Comparison of ENCODE assay signal across 23 cellular contexts in the genomic region with DNA sequence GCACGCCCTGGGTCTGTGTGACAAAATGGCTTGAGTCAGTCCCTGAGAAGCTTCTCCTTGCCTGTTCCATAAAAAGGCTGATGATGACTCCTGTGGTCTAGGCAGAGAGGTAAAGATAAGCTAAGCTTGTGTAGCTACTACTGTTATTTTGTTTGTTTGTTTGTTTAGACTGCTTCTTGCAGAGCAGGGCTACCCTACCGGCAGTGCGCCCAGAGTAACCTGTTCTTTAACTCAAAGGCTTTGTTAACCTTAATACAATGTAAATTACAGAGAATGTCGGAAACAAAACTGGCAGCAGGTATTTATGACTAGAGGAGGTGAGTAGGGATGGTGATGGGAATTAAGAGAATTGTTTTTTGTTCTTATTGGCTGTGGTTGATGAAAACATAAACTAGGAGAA.
A peak's percentile ranks its signal among the peaks of the same experiment; 100 is the strongest.
DNase-seq lines count a peak whose midpoint lies in the region; ATAC-seq, FAIRE-seq and TF ChIP-seq lines count a peak whose summit lies in the region.
"Had no signal": no experiment of that assay in that cellular context is flagged by ENCODE, and none has a peak within 500 bp of the region (broad histone marks: within the 10 kb centered on the region; RNA-seq: fewer than 3 reads in every experiment).

No MANE protein-coding gene starts in this region.

- in situ Hi-C loops in HepG2 (cut with HindIII; ENCODE audit: extremely low pct_ligation_motif_present, low pct_unique_long_range_greater_than_20kb): no loop called here

- H3K4me1 Mint-ChIP-seq in GM23338 (peaks cover 37% of the 10 kb centered on the region), nephron progenitor cell (peaks cover 42% of the 10 kb centered on the region)
- peaks cover 55 to 69% of the 10 kb centered on the region in 2 donors for H3K4me1 Mint-ChIP-seq in effector memory CD8-positive, alpha-beta T cell (ENCODE audit: low read depth in 2 of 2)
- H3K4me1 Mint-ChIP-seq: B cell had no signal

- H3K27ac ChIP-seq in HepG2 (ENCODE audit: extremely low read length, insufficient read depth, low read length): no peak overlapping the region
- H3K27ac ChIP-seq in right lobe of liver: no peak overlapping the region
- H3K27ac ChIP-seq in GM23338 (ENCODE audit: low read depth): 0 out of 2 replicates have a peak overlapping the region, but pooled peaks have one; percentile 46
- no peak overlapping the region for H3K27ac ChIP-seq in foreskin keratinocyte
- H3K27ac ChIP-seq: A549, GM23248, Peyer's patch, SJCRH30 had no signal

- TF ChIP-seq CTCF in HepG2 (CRISPR knock-in tag; IDR thresholded peaks at IDR 0.05) (no peak), right lobe of liver (IDR thresholded peaks at IDR 0.05) (no peak), GM23338 (conservative IDR thresholded peaks at IDR 0.05; ENCODE audit: low read depth in 2 of 2) (no peak), nephron progenitor cell (IDR thresholded peaks at IDR 0.05) (no peak), foreskin keratinocyte (conservative IDR thresholded peaks at IDR 0.05) (no peak)

- no peak for TF ChIP-seq RAD21 in HepG2 (CRISPR knock-in tag; IDR thresholded peaks at IDR 0.05)

- H3K79me2 ChIP-seq in HepG2 (ENCODE audit: insufficient read depth, low read length) (peaks cover 37% of the 10 kb centered on the region), GM23338 (replicated peaks; ENCODE audit: insufficient read depth) (peaks cover 31% of the 10 kb centered on the region)

- H3K36me3 ChIP-seq in HepG2 (replicated peaks in 1 of 2; ENCODE audit: control insufficient read depth in 1 of 2, insufficient read depth in 2 of 2, low read length in 2 of 2) (no peaks in the 10 kb centered on the region; a peak in 3 of 5 replicates), right lobe of liver (no peaks in the 10 kb centered on the region), GM23338 (ENCODE audit: insufficient read depth) (no peaks in the 10 kb centered on the region)
- H3K36me3 ChIP-seq: Peyer's patch, SJCRH30 had no signal

- TF ChIP-seq POLR2A in HepG2 (IDR thresholded peaks at IDR 0.05; ENCODE audit: insufficient read depth in 1 of 2, low read depth in 2 of 2, low read length in 2 of 2) (no peak), right lobe of liver (IDR thresholded peaks at IDR 0.05) (no peak)

- no peaks in the 10 kb centered on the region for H3F3A ChIP-seq in GM23338 (replicated peaks; ENCODE audit: low read depth)

- ATAC-seq in HepG2 (no peak), right lobe of liver (no peak), GM23338 (peak; percentile 75), left lobe of liver (no peak), foreskin keratinocyte (no peak)
- no peak for ATAC-seq in effector memory CD8-positive, alpha-beta T cell (replicated peaks)
- ATAC-seq: A549, HCT116 had no signal

- no peak overlapping the region for H3K4me2 ChIP-seq in HepG2 (ENCODE audit: low read depth, low read length)
- no peak overlapping the region for H3K4me2 ChIP-seq in GM23338
- H3K4me2 ChIP-seq: A549 had no signal

- H4K20me1 ChIP-seq in HepG2 (ENCODE audit: insufficient read depth, low read length): no peaks in the 10 kb centered on the region
- H4K20me1 ChIP-seq in GM23338 (replicated peaks; ENCODE audit: insufficient read depth): no peaks in the 10 kb centered on the region

- no peaks in the 10 kb centered on the region for H3K9me2 ChIP-seq in GM23338 (ENCODE audit: insufficient read depth)

- H3K4me1 ChIP-seq in HepG2 (ENCODE audit: insufficient read depth, low read length): peaks cover 75% of the 10 kb centered on the region
- H3K4me1 ChIP-seq in right lobe of liver: peaks cover 0 to 13% (median 5%) of the 10 kb centered on the region in 4 donors
- H3K4me1 ChIP-seq in GM23338 (ENCODE audit: insufficient read depth): peaks cover 19% of the 10 kb centered on the region
- H3K4me1 ChIP-seq in foreskin keratinocyte: no peaks in the 10 kb centered on the region
- H3K4me1 ChIP-seq: SJCRH30 had no signal

- H3K4me3 ChIP-seq in HepG2 (replicated peaks in 1 of 3; ENCODE audit: insufficient read depth in 1 of 3, low read depth in 2 of 3, low read length in 3 of 3) (no peak overlapping the region), right lobe of liver (no peak overlapping the region), GM23338 (no peak overlapping the region)
- H3K4me3 ChIP-seq: A549, GM23248, Peyer's patch, SJCRH30 had no signal

- CTCF ChIA-PET in HepG2 (lab: Yijun Ruan, JAX; ENCODE audit: low intra/inter-chr PET ratio, low total read pairs): no interaction called here

- intact Hi-C loops in HepG2 (cut with micrococcal nuclease; ENCODE audit: unreplicated experiment) (loop anchor here (5.0 kb wide), 1 partner anchor 63 kb away; no protein-coding TSS in a partner anchor), right lobe of liver (cut with DNase I) (no loop called here)

- H3K27me3 ChIP-seq in HepG2 (ENCODE audit: control insufficient read depth in 1 of 2, insufficient read depth in 2 of 2, low read length in 2 of 2): no peaks in the 10 kb centered on the region
- H3K27me3 ChIP-seq in right lobe of liver: no peaks in the 10 kb centered on the region
- H3K27me3 ChIP-seq in GM23338 (ENCODE audit: insufficient read depth): no peaks in the 10 kb centered on the region
- H3K27me3 ChIP-seq in foreskin keratinocyte: no peaks in the 10 kb centered on the region
- H3K27me3 ChIP-seq: Peyer's patch, SJCRH30 had no signal

- FAIRE-seq in HepG2 (lab: Jason Lieb, UNC): no peak
- FAIRE-seq: A549, GM12892, HTR-8/SVneo had no signal

- peaks cover 4% of the 10 kb centered on the region; the same call in 1 of the 3 replicates for H3K9me3 Mint-ChIP-seq in GM23338
- H3K9me3 Mint-ChIP-seq in effector memory CD8-positive, alpha-beta T cell: no peaks in the 10 kb centered on the region
- peaks cover 17% of the 10 kb centered on the region for H3K9me3 Mint-ChIP-seq in nephron progenitor cell

- H2AFZ ChIP-seq in HepG2 (ENCODE audit: low read length): no peak overlapping the region
- no peak overlapping the region for H2AFZ ChIP-seq in GM23338
- H2AFZ ChIP-seq: GM23248 had no signal

- H3K4me3 Mint-ChIP-seq in GM23338 (no peak overlapping the region), nephron progenitor cell (no peak overlapping the region)
- H3K4me3 Mint-ChIP-seq in effector memory CD8-positive, alpha-beta T cell: no peak overlapping the region
- H3K4me3 Mint-ChIP-seq: B cell had no signal

- peak overlapping the region; percentile 58; the same call in 1 of the 2 replicates for H3K27ac Mint-ChIP-seq in GM23338
- H3K27ac Mint-ChIP-seq in effector memory CD8-positive, alpha-beta T cell: peak overlapping the region; percentile 52 to 90
- peak overlapping the region; percentile 14 for H3K27ac Mint-ChIP-seq in nephron progenitor cell
- H3K27ac Mint-ChIP-seq: B cell had no signal

- no peak for DNase-seq in HepG2 (ENCODE audit: low spot score)
- no peak for DNase-seq in right lobe of liver
- DNase-seq in GM23338 (ENCODE audit: low spot score): peak; percentile 48
- DNase-seq in effector memory CD8-positive, alpha-beta T cell: no peak
- no peak for DNase-seq in nephron progenitor cell
- no peak for DNase-seq in activated effector memory CD4-positive, alpha-beta T cell treated with anti-CD3 and anti-CD28 coated beads, Interleukin-2, amount 50 U/mL, for 16 hours
- DNase-seq in left lobe of liver (ENCODE audit: low spot score): no peak
- no peak for DNase-seq in foreskin keratinocyte
- DNase-seq: DND-41, GM23248, IMR-90, MV-4-11, NCI-H1105 treated with DMSO at 0.1 percent for 48 hours, NCI-H2029 treated with DMSO at 0.1 percent for 48 hours, NCI-H345, NCI-H524, Peyer's patch, SJCRH30 had no signal

- H3K27me3 Mint-ChIP-seq in GM23338 (ENCODE audit: insufficient read depth, low read depth, poor library complexity) (peaks cover 4% of the 10 kb centered on the region), nephron progenitor cell (ENCODE audit: low read depth, poor library complexity) (peaks cover 4% of the 10 kb centered on the region)
- no peaks in the 10 kb centered on the region for H3K27me3 Mint-ChIP-seq in effector memory CD8-positive, alpha-beta T cell
- H3K27me3 Mint-ChIP-seq: B cell had no signal

- H3K9me3 ChIP-seq in HepG2 (ENCODE audit: low read length) (no peaks in the 10 kb centered on the region), right lobe of liver (no peaks in the 10 kb centered on the region)
- H3K9me3 ChIP-seq: A549, Peyer's patch, SJCRH30 had no signal

- POLR2A ChIA-PET in HepG2 (lab: Yijun Ruan, JAX): no interaction called here

- WGBS in HepG2 (ENCODE audit: low lambda C conversion rate): 95% methylated on average over 4 of the region's 4 CpGs
- WGBS in right lobe of liver (ENCODE audit: insufficient coverage, low coverage, low lambda C conversion rate, missing lambda C conversion rate): 84% methylated on average over 4 of the region's 4 CpGs

- H3K9ac ChIP-seq in HepG2 (ENCODE audit: insufficient read depth, low read depth, low read length): no peak overlapping the region
- H3K9ac ChIP-seq: GM23248 had no signal

- TF ChIP-seq EP300 in HepG2 (IDR thresholded peaks at IDR 0.05; ENCODE audit: low read depth in 2 of 2, low read length in 2 of 2) (no peak), HepG2 (CRISPR knock-in tag; IDR thresholded peaks at IDR 0.05; ENCODE audit: borderline replicate concordance) (no peak)

- peaks cover 8% of the 10 kb centered on the region; the same call in 1 of the 3 replicates for H3K36me3 Mint-ChIP-seq in GM23338 (ENCODE audit: low read depth)
- peaks cover 2% of the 10 kb centered on the region for H3K36me3 Mint-ChIP-seq in effector memory CD8-positive, alpha-beta T cell (ENCODE audit: insufficient read depth)
- H3K36me3 Mint-ChIP-seq in nephron progenitor cell (ENCODE audit: low read depth): peaks cover 19% of the 10 kb centered on the region

- BruUV-seq in HepG2 (replicated peaks; lab: Mats Ljungman, UMichigan): no TSS peak

TF ChIP-seq in HepG2, 621 proteins besides CTCF, POLR2A, EP300 and RAD21:
- TF ChIP-seq TOPORS (CRISPR knock-in tag; IDR thresholded peaks at IDR 0.05) (0 out of 2 replicates have a peak, but pooled peaks have one; percentile 21), ZSCAN21 (CRISPR knock-in tag; IDR thresholded peaks at IDR 0.05; ENCODE audit: borderline replicate concordance) (no peak), ZNF556 (CRISPR knock-in tag; IDR thresholded peaks at IDR 0.05; ENCODE audit: borderline replicate concordance) (no peak)

TF ChIP-seq in GM23338, 12 proteins besides CTCF, POLR2A, EP300 and RAD21 (continues in another document):
- TF ChIP-seq, protein P1, sequence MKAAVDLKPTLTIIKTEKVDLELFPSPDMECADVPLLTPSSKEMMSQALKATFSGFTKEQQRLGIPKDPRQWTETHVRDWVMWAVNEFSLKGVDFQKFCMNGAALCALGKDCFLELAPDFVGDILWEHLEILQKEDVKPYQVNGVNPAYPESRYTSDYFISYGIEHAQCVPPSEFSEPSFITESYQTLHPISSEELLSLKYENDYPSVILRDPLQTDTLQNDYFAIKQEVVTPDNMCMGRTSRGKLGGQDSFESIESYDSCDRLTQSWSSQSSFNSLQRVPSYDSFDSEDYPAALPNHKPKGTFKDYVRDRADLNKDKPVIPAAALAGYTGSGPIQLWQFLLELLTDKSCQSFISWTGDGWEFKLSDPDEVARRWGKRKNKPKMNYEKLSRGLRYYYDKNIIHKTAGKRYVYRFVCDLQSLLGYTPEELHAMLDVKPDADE (IDR thresholded peaks at IDR 0.05): no peak
- TF ChIP-seq ZNF331 (CRISPR knock-in tag; IDR thresholded peaks at IDR 0.05; ENCODE audit: low read depth): no peak

Comparison
In these comparisons a context has a peak if more than half of its experiments do, and no peak if none do; other contexts are left out.
1. H3K27ac Mint-ChIP-seq: peak in every context shown above with its lines; median percentile 71 in effector memory CD8-positive, alpha-beta T cell; 58 in GM23338; 14 in nephron progenitor cell.